In genomic region chr2:127506502-127506901, GRCh38 we compare ENCODE assay signal across 25 cellular contexts. TPM values are rescaled to one million over a fixed set of nuclear protein-coding genes. Genes with fewer than 3 reads are reported as not detected.
A peak's percentile ranks its signal among the peaks of the same experiment; 100 is the strongest.
DNase-seq lines count a peak whose midpoint lies in the region; TF ChIP-seq lines count a peak whose summit lies in the region.
"Had no signal": no experiment of that assay in that cellular context is flagged by ENCODE, and none has a peak within 500 bp of the region (broad histone marks: within the 10 kb centered on the region; RNA-seq: fewer than 3 reads in every experiment).

No MANE protein-coding gene starts in this region.

- H3K9ac ChIP-seq in adipocyte (ENCODE audit: low read length) (no peak overlapping the region), rectal smooth muscle tissue (ENCODE audit: low read length) (no peak overlapping the region)

- TF ChIP-seq POLR2A in lower leg skin (IDR thresholded peaks at IDR 0.05), result no peak

- H3K4me3 ChIP-seq in adipocyte (ENCODE audit: low read length) (no peak overlapping the region), rectal smooth muscle tissue (ENCODE audit: low read length) (no peak overlapping the region), lower leg skin (ENCODE audit: low read depth, poor library complexity, severe bottlenecking) (no peak overlapping the region)
- H3K4me3 ChIP-seq: ascending aorta, heart left ventricle, MG63 had no signal

- DNase-seq in EH (ENCODE audit: low read depth) (peak; percentile 31), LHCN-M2 (ENCODE audit: low read depth) (peak; percentile 66), adipocyte (ENCODE audit: low read depth) (peak; percentile 52), lower leg skin (ENCODE audit: low spot score in 2 of 2) (no peak), midbrain (lab: John Stamatoyannopoulos, UW) (no peak)
- DNase-seq in stimulated activated CD4-positive, alpha-beta T cell treated with anti-CD3 and anti-CD28 coated beads, Interleukin-2, amount 100 ng/mL, for 48 hours, result no peak
- DNase-seq: activated B cell treated with CpG ODN at 0.5 μM for 24 hours; activated CD4-positive, alpha-beta T cell treated with anti-CD3 and anti-CD28 coated beads, Interleukin-2, amount 50 U/mL, for 4 hours; CD4-positive, CD25-positive, alpha-beta regulatory T cell; heart left ventricle; left cardiac atrium; mesendoderm; MG63; naive B cell; NCI-H146; NCI-H526; nucleus accumbens; retina; stimulated activated CD4-positive, alpha-beta T cell treated with anti-CD3 and anti-CD28 coated beads, Interleukin-12 subunit alpha, Interleukin-12 subunit beta, amount 100 ng/mL, for 4 hours; stimulated activated CD4-positive, alpha-beta T cell treated with anti-CD3 and anti-CD28 coated beads, Interleukin-4, amount 100 ng/mL, for 4 hours; stimulated activated naive CD4-positive, alpha-beta T cell treated with Interleukin-2 at 50 U/mL for 16 hours; T-helper 9 cell had no signal

- H3K9me3 ChIP-seq in adipocyte (ENCODE audit: control insufficient read depth, low read length), result no peaks in the 10 kb centered on the region
- H3K9me3 ChIP-seq: ascending aorta, heart left ventricle, MG63 had no signal

- H3K36me3 ChIP-seq in adipocyte (ENCODE audit: control insufficient read depth, insufficient read depth, low read length, severe bottlenecking) (peaks cover 44% of the 10 kb centered on the region), rectal smooth muscle tissue (ENCODE audit: control insufficient read depth, insufficient read depth, low read length) (peaks cover 26% of the 10 kb centered on the region)

- no peak for TF ChIP-seq CTCF in lower leg skin (IDR thresholded peaks at IDR 0.05)

- H3K4me1 ChIP-seq in adipocyte (ENCODE audit: control insufficient read depth, insufficient read depth, low read length) (peaks cover 50% of the 10 kb centered on the region), rectal smooth muscle tissue (ENCODE audit: control insufficient read depth, insufficient read depth, low read length) (peaks cover 14% of the 10 kb centered on the region)

- H3K27me3 ChIP-seq in adipocyte (replicated peaks; ENCODE audit: control insufficient read depth, insufficient read depth, low read length), result no peaks in the 10 kb centered on the region
- no peaks in the 10 kb centered on the region for H3K27me3 ChIP-seq in rectal smooth muscle tissue (ENCODE audit: control insufficient read depth, insufficient read depth, low read length)
- H3K27me3 ChIP-seq: ascending aorta, heart left ventricle, MG63 had no signal

- intact Hi-C loops in lower leg skin (cut with DNase I; ENCODE audit: low total_unique reads), result no loop called here

- peak overlapping the region; percentile 38 for H3K27ac ChIP-seq in rectal smooth muscle tissue (ENCODE audit: low read depth, low read length)
- H3K27ac ChIP-seq: RWPE1 had no signal

- WGBS in lower leg skin, 2 donors, result 46 to 70% methylated on average over 1 of the region's 1 CpG

RNA-seq across cellular contexts. Expression of gene IWS1, which starts 19.8 kb away (rescaled TPM):
- total RNA-seq in LHCN-M2 (2014; rRNA removed), result 42.1 and 47.5 TPM in 2 replicates
- polyA plus RNA-seq in LHCN-M2 (2012), result 29.3 TPM
- 10 to 100 TPM; 22.7 to 47.1 (median 33.2) TPM for total RNA-seq in lower leg skin

RNA-seq across cellular contexts. Expression of gene MYO7B, which starts 29.0 kb away (rescaled TPM):
- 0.13 and 0.29 TPM in 2 replicates for total RNA-seq in LHCN-M2 (2014; rRNA removed)
- 0.97 TPM for polyA plus RNA-seq in LHCN-M2 (2012)
- total RNA-seq in lower leg skin, result 10 to 100 TPM in 1 of 4 donors, 1 to 10 TPM in 3; 2.3 to 13.0 (median 4.8) TPM
- total RNA-seq: CD4-positive, CD25-positive, alpha-beta regulatory T cell had no signal

Comparison
In these comparisons a context has a peak if more than half of its experiments do, and no peak if none do; other contexts are left out.
1. DNase-seq: peak in EH (single experiment), LHCN-M2 (single experiment) and adipocyte (single experiment); none in lower leg skin (0 of 2), midbrain (single experiment) and stimulated activated CD4-positive, alpha-beta T cell treated with anti-CD3 and anti-CD28 coated beads, Interleukin-2, amount 100 ng/mL, for 48 hours (0 of 2).